ENCODE assay signal across 38 cellular contexts in the genomic region with DNA sequence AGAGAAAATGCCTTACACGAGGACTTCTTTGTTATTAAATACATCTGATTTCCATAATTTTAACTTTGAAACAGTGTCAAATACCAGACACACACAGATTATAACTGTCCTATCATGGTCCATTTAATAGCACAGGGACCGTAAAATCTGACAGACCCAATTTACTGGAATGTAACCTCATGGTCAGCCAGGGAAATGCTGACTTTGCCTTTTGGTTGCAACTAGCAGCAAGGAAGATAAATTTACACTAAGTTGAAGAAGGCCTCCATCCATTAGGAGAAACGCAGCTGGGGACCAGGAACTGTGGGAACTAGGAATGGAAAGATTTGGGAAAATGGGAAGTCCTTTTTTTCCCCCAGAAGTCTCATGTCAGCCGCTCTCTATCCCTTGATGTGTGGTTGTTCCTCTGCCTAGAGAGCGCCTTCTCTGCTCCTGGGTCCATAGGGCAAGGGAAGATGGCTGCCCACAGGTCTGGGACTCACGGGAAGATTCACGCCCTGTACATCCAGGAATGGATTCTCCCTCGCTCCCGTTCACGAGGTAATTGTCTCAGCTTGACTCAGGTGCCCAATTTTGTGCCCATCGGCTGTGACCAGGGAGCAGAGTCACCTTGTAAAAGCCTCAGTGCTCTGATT.
"Had no signal": no experiment of that assay in that cellular context is flagged by ENCODE, and none has a peak within 500 bp of the region (broad histone marks: within the 10 kb centered on the region; RNA-seq: fewer than 3 reads in every experiment).

No MANE protein-coding gene starts in this region.

- H3K9me3 ChIP-seq: adrenal gland, Peyer's patch, SJSA1, SK-N-SH had no signal

- DNase-seq: activated CD4-positive, alpha-beta memory T cell treated with anti-CD3 and anti-CD28 coated beads, Interleukin-2, amount 10 ng/mL, durations not matched to agents 7 days and 5 days; activated CD4-positive, alpha-beta T cell treated with anti-CD3 and anti-CD28 coated beads for 1 hour; activated CD4-positive, alpha-beta T cell treated with anti-CD3 and anti-CD28 coated beads for 48 hours; activated CD4-positive, CD25-positive, alpha-beta regulatory T cell; activated CD8-positive, alpha-beta memory T cell treated with anti-CD3 and anti-CD28 coated beads for 24 hours; activated CD8-positive, alpha-beta memory T cell treated with anti-CD3 and anti-CD28 coated beads, Interleukin-2, amount 10 ng/mL, durations not matched to agents 7 days and 5 days; activated CD8-positive, alpha-beta memory T cell treated with anti-CD3 and anti-CD28 coated beads, Interleukin-2, amount 50 U/mL, for 48 hours; activated gamma-delta T cell; activated naive CD4-positive, alpha-beta T cell treated with Interleukin-2 at 50 U/mL for 16 hours; activated T-cell treated with anti-CD3 and anti-CD28 coated beads, Interleukin-2, amount 50 U/mL, for 48 hours; adrenal gland; caudate nucleus; cerebellar nuclear complex; NCI-H1092 treated with DMSO at 0.1 percent for 48 hours; NCI-H1417; NCI-H146; NCI-H187; NCI-H2029 treated with DMSO at 0.1 percent for 48 hours; NCI-H2107; NCI-H2171; NCI-H510A; NCI-H526; NCI-H748 treated with DMSO at 0.1 percent for 48 hours; NK-92 treated with Interleukin-12 subunit alpha and Interleukin-12 subunit beta, amount 100 ng/mL, for 24 hours; PC-3; Peyer's patch; RPMI8226; SHP77 treated with DMSO at 0.1 percent for 48 hours; SK-N-SH; T-cell; T-helper 2 cell; T-helper 9 cell had no signal

- H3K9ac ChIP-seq: SK-N-SH had no signal

- H3K4me2 ChIP-seq: SK-N-SH had no signal

- H3K4me3 ChIP-seq: adrenal gland, Peyer's patch, SJSA1 had no signal

- H3K27ac Mint-ChIP-seq: activated CD4-positive, alpha-beta memory T cell treated with anti-CD3 and anti-CD28 coated beads, Interleukin-2, amount 10 ng/mL, durations not matched to agents 7 days and 5 days; activated CD8-positive, alpha-beta memory T cell treated with anti-CD3 and anti-CD28 coated beads, Interleukin-2, amount 10 ng/mL, durations not matched to agents 7 days and 5 days; activated T-helper 17 cell treated with anti-CD3 and anti-CD28 coated beads, Interleukin-2, amount 50 U/mL, for 72 hours; brain; T-cell had no signal

- H3K4me1 ChIP-seq: adrenal gland, Peyer's patch had no signal

- H3K27ac ChIP-seq: adrenal gland, Peyer's patch, SJSA1, VCaP had no signal

- H3K9me2 ChIP-seq: SK-N-SH had no signal

- FAIRE-seq: bronchial epithelial cell had no signal

- H3K9me3 Mint-ChIP-seq: activated CD4-positive, alpha-beta memory T cell treated with anti-CD3 and anti-CD28 coated beads, Interleukin-2, amount 10 ng/mL, durations not matched to agents 7 days and 5 days; activated naive CD4-positive, alpha-beta T cell treated with anti-CD3 and anti-CD28 coated beads, Interleukin-2, amount 50 U/mL, for 24 hours; activated T-helper 17 cell treated with anti-CD3 and anti-CD28 coated beads, Interleukin-2, amount 50 U/mL, for 72 hours; T-cell had no signal

- H3K27me3 ChIP-seq: adrenal gland, Peyer's patch had no signal

- H3K4me1 Mint-ChIP-seq: activated CD4-positive, alpha-beta memory T cell treated with anti-CD3 and anti-CD28 coated beads, Interleukin-2, amount 10 ng/mL, durations not matched to agents 7 days and 5 days; activated CD8-positive, alpha-beta memory T cell treated with anti-CD3 and anti-CD28 coated beads, Interleukin-2, amount 10 ng/mL, durations not matched to agents 7 days and 5 days; activated naive CD4-positive, alpha-beta T cell treated with anti-CD3 and anti-CD28 coated beads, Interleukin-2, amount 50 U/mL, for 24 hours; activated T-helper 17 cell treated with anti-CD3 and anti-CD28 coated beads, Interleukin-2, amount 50 U/mL, for 72 hours; brain; T-cell had no signal

- H3K27me3 Mint-ChIP-seq: brain had no signal

- H3K36me3 ChIP-seq: adrenal gland, Peyer's patch, SJSA1 had no signal

- H3K36me3 Mint-ChIP-seq: activated CD8-positive, alpha-beta memory T cell treated with anti-CD3 and anti-CD28 coated beads, Interleukin-2, amount 10 ng/mL, durations not matched to agents 7 days and 5 days; activated naive CD4-positive, alpha-beta T cell treated with anti-CD3 and anti-CD28 coated beads, Interleukin-2, amount 50 U/mL, for 24 hours; brain; T-cell had no signal

- H3K4me3 Mint-ChIP-seq: activated CD4-positive, alpha-beta memory T cell treated with anti-CD3 and anti-CD28 coated beads, Interleukin-2, amount 10 ng/mL, durations not matched to agents 7 days and 5 days; activated CD8-positive, alpha-beta memory T cell treated with anti-CD3 and anti-CD28 coated beads, Interleukin-2, amount 10 ng/mL, durations not matched to agents 7 days and 5 days; activated naive CD4-positive, alpha-beta T cell treated with anti-CD3 and anti-CD28 coated beads, Interleukin-2, amount 50 U/mL, for 24 hours; activated T-helper 17 cell treated with anti-CD3 and anti-CD28 coated beads, Interleukin-2, amount 50 U/mL, for 72 hours; brain; T-cell had no signal

- ATAC-seq: activated CD8-positive, alpha-beta memory T cell treated with anti-CD3 and anti-CD28 coated beads, Interleukin-2, amount 10 ng/mL, durations not matched to agents 7 days and 5 days; activated T-helper 17 cell treated with anti-CD3 and anti-CD28 coated beads, Interleukin-2, amount 50 U/mL, for 72 hours; PC-3; T-cell had no signal
